15 cellular contexts compared by ENCODE assay signal in genomic region chr19:48484247-48484893, GRCh38. TPM values are rescaled to one million over a fixed set of nuclear protein-coding genes. Genes with fewer than 3 reads are reported as not detected.
DNase-seq lines count a peak whose midpoint lies in the region; ATAC-seq and TF ChIP-seq lines count a peak whose summit lies in the region.
"Had no signal": no experiment of that assay in that cellular context is flagged by ENCODE, and none has a peak within 500 bp of the region (broad histone marks: within the 10 kb centered on the region; RNA-seq: fewer than 3 reads in every experiment).

No MANE protein-coding gene starts in this region.

- intact Hi-C loops in natural killer cell (cut with micrococcal nuclease), result no loop called here

- TF ChIP-seq CTCF in natural killer cell (IDR thresholded peaks at IDR 0.05) (no peak), mesothelial cell of epicardium (IDR thresholded peaks at IDR 0.05; ENCODE audit: unreplicated experiment) (no peak), type B pancreatic cell (conservative IDR thresholded peaks at IDR 0.05) (no peak)

- H3K36me3 Mint-ChIP-seq in natural killer cell, result no peaks in the 10 kb centered on the region
- H3K36me3 Mint-ChIP-seq in natural killer cell treated with Interleukin-12 subunit alpha and Interleukin-12 subunit beta and Interleukin-15 and Interleukin-18, amount 100 ng/mL, for 72 hours, result no peaks in the 10 kb centered on the region
- H3K36me3 Mint-ChIP-seq in mesothelial cell of epicardium, result peaks cover 15% of the 10 kb centered on the region
- H3K36me3 Mint-ChIP-seq in type B pancreatic cell, result peaks cover 12% of the 10 kb centered on the region

- H3K4me3 Mint-ChIP-seq in natural killer cell (peak overlapping the region; percentile 47), mesothelial cell of epicardium (no peak overlapping the region), type B pancreatic cell (peak overlapping the region; percentile 24)
- no peak overlapping the region for H3K4me3 Mint-ChIP-seq in natural killer cell treated with Interleukin-12 subunit alpha and Interleukin-12 subunit beta and Interleukin-15 and Interleukin-18, amount 100 ng/mL, for 72 hours

- H3K27me3 Mint-ChIP-seq in natural killer cell (ENCODE audit: low read depth in 2 of 2) (peaks cover 0 to 7% of the 10 kb centered on the region in 2 donors), mesothelial cell of epicardium (ENCODE audit: low read depth) (no peaks in the 10 kb centered on the region), type B pancreatic cell (no peaks in the 10 kb centered on the region)
- no peaks in the 10 kb centered on the region for H3K27me3 Mint-ChIP-seq in natural killer cell treated with Interleukin-12 subunit alpha and Interleukin-12 subunit beta and Interleukin-15 and Interleukin-18, amount 100 ng/mL, for 72 hours

- H3K4me1 Mint-ChIP-seq in natural killer cell, result peaks cover 9 to 14% of the 10 kb centered on the region in 2 donors
- peaks cover 10 to 19% of the 10 kb centered on the region in 2 donors for H3K4me1 Mint-ChIP-seq in natural killer cell treated with Interleukin-12 subunit alpha and Interleukin-12 subunit beta and Interleukin-15 and Interleukin-18, amount 100 ng/mL, for 72 hours (ENCODE audit: low read depth in 2 of 2)
- peaks cover 14% of the 10 kb centered on the region for H3K4me1 Mint-ChIP-seq in mesothelial cell of epicardium
- H3K4me1 Mint-ChIP-seq in type B pancreatic cell (ENCODE audit: unreplicated experiment), result peaks cover 5% of the 10 kb centered on the region

- 0 out of 2 replicates have a peak, but pooled peaks have one; percentile 17 for TF ChIP-seq POLR2A in Raji (IDR thresholded peaks at IDR 0.05; ENCODE audit: insufficient read depth, low read depth, low read length)

- H3K9me3 Mint-ChIP-seq in natural killer cell, result no peaks in the 10 kb centered on the region
- H3K9me3 Mint-ChIP-seq in natural killer cell treated with Interleukin-12 subunit alpha and Interleukin-12 subunit beta and Interleukin-15 and Interleukin-18, amount 100 ng/mL, for 72 hours, result no peaks in the 10 kb centered on the region
- no peaks in the 10 kb centered on the region for H3K9me3 Mint-ChIP-seq in mesothelial cell of epicardium
- H3K9me3 Mint-ChIP-seq in type B pancreatic cell, result no peaks in the 10 kb centered on the region

- no peak for DNase-seq in natural killer cell
- DNase-seq in natural killer cell treated with Interleukin-12 subunit alpha and Interleukin-12 subunit beta and Interleukin-15 and Interleukin-18, amount 100 ng/mL, for 72 hours (ENCODE audit: low spot score), result no peak
- DNase-seq in mesothelial cell of epicardium (ENCODE audit: low spot score in 2 of 2, unreplicated experiment in 2 of 2), result no peak
- no peak for DNase-seq in type B pancreatic cell (ENCODE audit: extremely low spot score, unreplicated experiment)
- DNase-seq in NCI-H345 (lab: John Stamatoyannopoulos, UW), result no peak
- DNase-seq in activated gamma-delta T cell treated with Interleukin-2 at 50 U/mL for 16 hours, result no peak
- DNase-seq in NCI-H2171 (lab: John Stamatoyannopoulos, UW), result no peak
- DNase-seq: ACHN; AML-193; HCEC 1CT; NCI-H1105; NCI-H1694 treated with DMSO at 0.1 percent for 48 hours; NCI-H2107; NK-92 treated with Interleukin-12 subunit alpha and Interleukin-12 subunit beta, amount 100 ng/mL, for 24 hours had no signal

- ATAC-seq in natural killer cell, result no peak
- ATAC-seq in natural killer cell treated with Interleukin-12 subunit alpha and Interleukin-12 subunit beta and Interleukin-15 and Interleukin-18, amount 100 ng/mL, for 72 hours, result no peak

- H3K27ac Mint-ChIP-seq in natural killer cell (no peak overlapping the region), mesothelial cell of epicardium (peak overlapping the region; percentile 15), type B pancreatic cell (peak overlapping the region; percentile 71)
- peak overlapping the region in 1 of 2 donors; percentile 6 for H3K27ac Mint-ChIP-seq in natural killer cell treated with Interleukin-12 subunit alpha and Interleukin-12 subunit beta and Interleukin-15 and Interleukin-18, amount 100 ng/mL, for 72 hours

RNA-seq across cellular contexts. Expression of gene CYTH2, which starts 15.2 kb away (rescaled TPM):
- total RNA-seq in natural killer cell, result 10 to 100 TPM; 38.5 to 44.1 (median 39.2) TPM
- 10 to 100 TPM; 66.4 to 66.9 TPM for total RNA-seq in natural killer cell treated with Interleukin-12 subunit alpha and Interleukin-12 subunit beta and Interleukin-15 and Interleukin-18, amount 100 ng/mL, for 72 hours
- 184 to 196 TPM (median 190 TPM) in 3 replicates for total RNA-seq in mesothelial cell of epicardium
- 115 and 139 TPM in 2 replicates for total RNA-seq in type B pancreatic cell (ENCODE audit: low replicate concordance)

RNA-seq across cellular contexts. Expression of gene LMTK3, which starts 27.3 kb away (rescaled TPM):
- total RNA-seq in natural killer cell, result 1 to 10 TPM in 2 of 3 donors, under 1 TPM in 1; 0.64 to 2.9 (median 1.9) TPM
- total RNA-seq in natural killer cell treated with Interleukin-12 subunit alpha and Interleukin-12 subunit beta and Interleukin-15 and Interleukin-18, amount 100 ng/mL, for 72 hours, result 1 to 10 TPM in 1 of 2 donors, under 1 TPM in 1; 0.40 to 1.3 TPM
- total RNA-seq in mesothelial cell of epicardium, result 19.4 to 21.3 TPM (median 20.4 TPM) in 3 replicates
- total RNA-seq in type B pancreatic cell (ENCODE audit: low replicate concordance), result 12.2 and 21.6 TPM in 2 replicates

RNA-seq across cellular contexts. Expression of gene KCNJ14, which starts 29.0 kb away (rescaled TPM):
- 1 to 10 TPM in 1 of 3 donors, under 1 TPM in 2; 0.77 to 1.2 (median 0.85) TPM for total RNA-seq in natural killer cell
- 1 to 10 TPM; 2.1 to 4.6 TPM for total RNA-seq in natural killer cell treated with Interleukin-12 subunit alpha and Interleukin-12 subunit beta and Interleukin-15 and Interleukin-18, amount 100 ng/mL, for 72 hours
- 2.7 to 2.8 TPM (median 2.8 TPM) in 3 replicates for total RNA-seq in mesothelial cell of epicardium
- 1.8 TPM in 2 replicates for total RNA-seq in type B pancreatic cell (ENCODE audit: low replicate concordance)

RNA-seq across cellular contexts. Expression of gene GRWD1, which starts 38.6 kb away (rescaled TPM):
- total RNA-seq in natural killer cell, result 10 to 100 TPM; 14.2 to 29.0 (median 16.7) TPM
- total RNA-seq in natural killer cell treated with Interleukin-12 subunit alpha and Interleukin-12 subunit beta and Interleukin-15 and Interleukin-18, amount 100 ng/mL, for 72 hours, result 100 to 1,000 TPM in 1 of 2 donors, 10 to 100 TPM in 1; 60.6 to 104 TPM
- 34.0 to 36.5 TPM (median 36.2 TPM) in 3 replicates for total RNA-seq in mesothelial cell of epicardium
- 37.2 and 44.0 TPM in 2 replicates for total RNA-seq in type B pancreatic cell (ENCODE audit: low replicate concordance)

Comparison
In these comparisons a context has a peak if more than half of its experiments do, and no peak if none do; other contexts are left out.
1. H3K4me3 Mint-ChIP-seq: peak in natural killer cell (single experiment) and type B pancreatic cell (single experiment); none in natural killer cell treated with Interleukin-12 subunit alpha and Interleukin-12 subunit beta and Interleukin-15 and Interleukin-18, amount 100 ng/mL, for 72 hours (single experiment) and mesothelial cell of epicardium (single experiment).
2. H3K27ac Mint-ChIP-seq: peak in mesothelial cell of epicardium (single experiment) and type B pancreatic cell (single experiment); none in natural killer cell (0 of 2).